9 cellular contexts compared by ENCODE assay signal in the genomic region with DNA sequence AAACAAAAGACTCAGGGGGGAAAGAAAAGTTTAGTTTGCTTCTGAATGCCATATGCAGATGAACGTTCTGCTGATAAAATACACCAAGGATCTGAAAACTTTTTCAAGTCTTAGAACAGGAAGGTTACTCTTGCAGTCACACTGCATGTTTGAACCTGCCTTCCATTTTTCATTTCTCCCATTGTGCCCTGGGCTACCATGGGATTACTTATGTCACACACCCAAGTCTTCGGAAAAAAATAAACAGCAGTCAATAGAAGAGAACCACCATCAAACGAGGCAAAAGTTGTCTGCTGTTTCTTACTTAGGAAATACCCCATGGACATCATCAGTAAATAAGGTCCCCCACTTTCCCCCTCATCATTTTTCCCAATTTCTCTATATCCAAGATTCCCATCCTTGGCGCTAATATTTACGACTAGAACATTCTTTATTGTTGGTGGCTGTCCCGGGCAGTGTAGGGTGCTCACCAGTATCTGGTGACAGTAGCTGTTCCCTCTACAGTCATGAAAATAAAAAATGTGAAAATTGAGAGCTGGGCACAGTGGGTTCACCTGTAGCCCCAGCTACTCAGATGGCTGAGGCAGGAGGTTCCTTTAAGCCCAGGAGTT.
A peak's percentile ranks its signal among the peaks of the same experiment; 100 is the strongest.
DNase-seq lines count a peak whose midpoint lies in the region; ATAC-seq and TF ChIP-seq lines count a peak whose summit lies in the region.
"Had no signal": no experiment of that assay in that cellular context is flagged by ENCODE, and none has a peak within 500 bp of the region (broad histone marks: within the 10 kb centered on the region; RNA-seq: fewer than 3 reads in every experiment).

No MANE protein-coding gene starts in this region.

- H3K4me3 Mint-ChIP-seq in activated naive CD4-positive, alpha-beta T cell treated with anti-CD3 and anti-CD28 coated beads, Interleukin-2, amount 10 ng/mL, durations not matched to agents 7 days and 5 days: peak overlapping the region; percentile 17
- H3K4me3 Mint-ChIP-seq in activated naive CD8-positive, alpha-beta T cell: peak overlapping the region; percentile 48

- H3K27ac ChIP-seq in mesendoderm (ENCODE audit: low read depth, low read length) (peak overlapping the region; percentile 86), upper lobe of right lung (peak overlapping the region; percentile 17)

- H2BK120ac ChIP-seq in mesendoderm (ENCODE audit: low read depth, low read length): peak overlapping the region; percentile 45

- H3K27me3 Mint-ChIP-seq in activated naive CD4-positive, alpha-beta T cell treated with anti-CD3 and anti-CD28 coated beads, Interleukin-2, amount 10 ng/mL, durations not matched to agents 7 days and 5 days: no peaks in the 10 kb centered on the region
- no peaks in the 10 kb centered on the region for H3K27me3 Mint-ChIP-seq in activated naive CD8-positive, alpha-beta T cell

- H3K4me1 Mint-ChIP-seq in activated naive CD4-positive, alpha-beta T cell treated with anti-CD3 and anti-CD28 coated beads, Interleukin-2, amount 10 ng/mL, durations not matched to agents 7 days and 5 days: peaks cover 82% of the 10 kb centered on the region
- H3K4me1 Mint-ChIP-seq in activated naive CD8-positive, alpha-beta T cell (ENCODE audit: low read depth): peaks cover 84% of the 10 kb centered on the region

- no peaks in the 10 kb centered on the region for H3K79me2 ChIP-seq in mesendoderm (ENCODE audit: control insufficient read depth, insufficient read depth, low read length)

- ATAC-seq in upper lobe of right lung (no peak), GM18907 (IDR thresholded peaks at IDR 0.05; ENCODE audit: unreplicated experiment) (no peak)

- no peaks in the 10 kb centered on the region for H3K9me3 ChIP-seq in upper lobe of right lung

- H3K27me3 ChIP-seq in mesendoderm (ENCODE audit: insufficient read depth, low read length, poor library complexity) (no peaks in the 10 kb centered on the region), upper lobe of right lung (no peaks in the 10 kb centered on the region)

- WGBS in mesendoderm (ENCODE audit: extremely low coverage, insufficient coverage, low lambda C conversion rate): no CpG with 5 or more reads among the region's 6 CpGs

- H3K36me3 Mint-ChIP-seq in activated naive CD4-positive, alpha-beta T cell treated with anti-CD3 and anti-CD28 coated beads, Interleukin-2, amount 10 ng/mL, durations not matched to agents 7 days and 5 days: peaks cover 2% of the 10 kb centered on the region
- no peaks in the 10 kb centered on the region for H3K36me3 Mint-ChIP-seq in activated naive CD8-positive, alpha-beta T cell

- CTCF ChIA-PET in activated naive CD4-positive, alpha-beta T cell treated with anti-CD3 and anti-CD28 coated beads, Interleukin-2, amount 10 ng/mL, durations not matched to agents 7 days and 5 days (lab: Charles Lee): interaction anchor here (0.6 to 1.7 kb wide), 2 partner anchors 111 to 178 kb away, joined by 3 to 6 read pairs; no protein-coding TSS in a partner anchor

- no peak overlapping the region for H3K4ac ChIP-seq in mesendoderm (ENCODE audit: low read depth, low read length)

- H3K4me1 ChIP-seq in mesendoderm (ENCODE audit: control insufficient read depth, low read depth, low read length) (peaks cover 7% of the 10 kb centered on the region), upper lobe of right lung (peaks cover 38% of the 10 kb centered on the region)

- H2AK5ac ChIP-seq in mesendoderm (ENCODE audit: low read length): peak overlapping the region; percentile 92

- no peak for TF ChIP-seq CTCF in upper lobe of right lung (IDR thresholded peaks at IDR 0.05)

- no peak for DNase-seq in activated naive CD4-positive, alpha-beta T cell treated with anti-CD3 and anti-CD28 coated beads, Interleukin-2, amount 10 ng/mL, durations not matched to agents 7 days and 5 days
- no peak for DNase-seq in activated naive CD4-positive, alpha-beta T cell (lab: John Stamatoyannopoulos, UW)
- DNase-seq in mesendoderm (no peak), upper lobe of right lung (no peak), NCI-H1048 (lab: John Stamatoyannopoulos, UW) (no peak), SW 1271 (lab: John Stamatoyannopoulos, UW) (no peak)
- DNase-seq: C1 segment of cervical spinal cord had no signal

- no peaks in the 10 kb centered on the region for H3K9me3 Mint-ChIP-seq in activated naive CD4-positive, alpha-beta T cell treated with anti-CD3 and anti-CD28 coated beads, Interleukin-2, amount 10 ng/mL, durations not matched to agents 7 days and 5 days
- H3K9me3 Mint-ChIP-seq in activated naive CD8-positive, alpha-beta T cell (ENCODE audit: low read depth): no peaks in the 10 kb centered on the region

- H3K23ac ChIP-seq in mesendoderm (ENCODE audit: low read length): peak overlapping the region; percentile 45

- H3K79me1 ChIP-seq in mesendoderm (ENCODE audit: low read length): no peaks in the 10 kb centered on the region

- peak overlapping the region; percentile 45 for H3K9ac ChIP-seq in mesendoderm (ENCODE audit: low read length)

- H3K27ac Mint-ChIP-seq in activated naive CD4-positive, alpha-beta T cell treated with anti-CD3 and anti-CD28 coated beads, Interleukin-2, amount 10 ng/mL, durations not matched to agents 7 days and 5 days: peak overlapping the region; percentile 95
- H3K27ac Mint-ChIP-seq in activated naive CD8-positive, alpha-beta T cell: peak overlapping the region; percentile 94

- H3K36me3 ChIP-seq in mesendoderm (ENCODE audit: control insufficient read depth, insufficient read depth, low read length) (no peaks in the 10 kb centered on the region), upper lobe of right lung (no peaks in the 10 kb centered on the region)

- H3K56ac ChIP-seq in mesendoderm (ENCODE audit: low read length): peak overlapping the region; percentile 82

- H4K8ac ChIP-seq in mesendoderm (ENCODE audit: low read depth, low read length): no peak overlapping the region

- H3K4me2 ChIP-seq in mesendoderm (ENCODE audit: low read length): no peak overlapping the region

- no peak overlapping the region for H3K4me3 ChIP-seq in mesendoderm (ENCODE audit: low read length)
- H3K4me3 ChIP-seq in upper lobe of right lung: no peak overlapping the region

- H4K5ac ChIP-seq in mesendoderm (ENCODE audit: low read length): no peak overlapping the region

- peak overlapping the region; percentile 70 for H2BK5ac ChIP-seq in mesendoderm (ENCODE audit: low read length)

- peak overlapping the region; percentile 92 for H3K18ac ChIP-seq in mesendoderm (ENCODE audit: low read length)

- intact Hi-C loops in upper lobe of right lung (cut with DNase I): no loop called here

- peak overlapping the region; percentile 97 for H2BK15ac ChIP-seq in mesendoderm (replicated peaks; ENCODE audit: low read depth)
